Comparison of ENCODE assay signal across 10 cellular contexts in genomic region chr1:2655598-2656409, GRCh38. TPM values are rescaled to one million over a fixed set of nuclear protein-coding genes. Genes with fewer than 3 reads are reported as not detected.
DNase-seq lines count a peak whose midpoint lies in the region; ATAC-seq and TF ChIP-seq lines count a peak whose summit lies in the region.
"Not testable (repeated sequence)": the region's sequence is repeated elsewhere in the genome, so short reads cannot be mapped to it uniquely, and the experiment has no call there.
"Had no signal": no experiment of that assay in that cellular context is flagged by ENCODE, and none has a peak within 500 bp of the region (broad histone marks: within the 10 kb centered on the region; RNA-seq: fewer than 3 reads in every experiment).

No MANE protein-coding gene starts in this region.

- WGBS in adrenal gland, 4 donors = 31 to 45% (median 41%) methylated on average over 16 of the region's 16 CpGs

- H3K4me1 ChIP-seq in adrenal gland (replicated peaks in 1 of 2); left lung; neural progenitor cell: not testable (repeated sequence)

- not testable (repeated sequence) for ATAC-seq in Right ventricle myocardium superior (ENCODE audit: poor library complexity); left lung

- DNase-seq in CD14-positive monocyte (ENCODE audit: low spot score) (peak; percentile 67), WERI-Rb-1 (peak; percentile 8), adrenal gland (peak in 4 of 7 donors; percentile 33 to 70 (median 45)), Right ventricle myocardium superior (peak; percentile 53), left lung (peak; percentile 40 to 73)
- DNase-seq in activated CD8-positive, alpha-beta memory T cell treated with anti-CD3 and anti-CD28 coated beads, Interleukin-2, amount 50 U/mL, for 4 hours = peak; percentile 27
- DNase-seq in neural progenitor cell (ENCODE audit: low spot score) = not testable (repeated sequence)
- DNase-seq in stimulated activated CD8-positive, alpha-beta memory T cell treated with anti-CD3 and anti-CD28 coated beads, Interleukin-4, amount 100 ng/mL, for 48 hours = peak; percentile 27

- H3K27me3 ChIP-seq in WERI-Rb-1 (ENCODE audit: insufficient read depth, low read depth, severe bottlenecking); adrenal gland; neural progenitor cell: not testable (repeated sequence)
- H3K27me3 ChIP-seq in left lung = peaks cover 0 to 22% of the 10 kb centered on the region in 2 donors

- H2AFZ ChIP-seq in neural progenitor cell (replicated peaks) = not testable (repeated sequence)

- not testable (repeated sequence) for H3K4me1 Mint-ChIP-seq in CD14-positive monocyte, neural progenitor cell

- not testable (repeated sequence) for H3F3A ChIP-seq in neural progenitor cell (ENCODE audit: low read depth)

- H3K27ac Mint-ChIP-seq in CD14-positive monocyte = peak overlapping the region in 1 of 7 donors; percentile 0
- H3K27ac Mint-ChIP-seq in neural progenitor cell = not testable (repeated sequence)

- not testable (repeated sequence) for H3K27me3 Mint-ChIP-seq in CD14-positive monocyte (ENCODE audit: low read depth in 3 of 3)
- peaks cover 39% of the 10 kb centered on the region for H3K27me3 Mint-ChIP-seq in neural progenitor cell (ENCODE audit: insufficient read depth, low read depth)

- peaks cover 0 to 25% (median 2%) of the 10 kb centered on the region in 7 donors for H3K9me3 Mint-ChIP-seq in CD14-positive monocyte
- peaks cover 41% of the 10 kb centered on the region for H3K9me3 Mint-ChIP-seq in neural progenitor cell

- TF ChIP-seq POLR2A in adrenal gland (IDR thresholded peaks at IDR 0.05) = not testable (repeated sequence)

- not testable (repeated sequence) for H3K36me3 Mint-ChIP-seq in CD14-positive monocyte
- H3K36me3 Mint-ChIP-seq in neural progenitor cell = peaks cover 19% of the 10 kb centered on the region

- H3K9ac ChIP-seq in neural progenitor cell = not testable (repeated sequence)

- H3K27ac ChIP-seq in WERI-Rb-1, adrenal gland, left lung, neural progenitor cell: not testable (repeated sequence)

- H3K4me3 Mint-ChIP-seq in CD14-positive monocyte = not testable (repeated sequence)
- peak overlapping the region; percentile 27 for H3K4me3 Mint-ChIP-seq in neural progenitor cell

- H3K4me2 ChIP-seq in neural progenitor cell = not testable (repeated sequence)

- H3K79me2 ChIP-seq in neural progenitor cell (ENCODE audit: low read depth) = not testable (repeated sequence)

- not testable (repeated sequence) for TF ChIP-seq CTCF in CD14-positive monocyte (IDR thresholded peaks at IDR 0.05); WERI-Rb-1 (IDR thresholded peaks at IDR 0.05; ENCODE audit: low read depth, low read length); adrenal gland (IDR thresholded peaks at IDR 0.05); left lung (IDR thresholded peaks at IDR 0.05); neural progenitor cell (IDR thresholded peaks at IDR 0.05)

- intact Hi-C loops in CD14-positive monocyte (cut with micrococcal nuclease); adrenal gland (cut with DNase I); Right ventricle myocardium superior (cut with DNase I); left lung (cut with DNase I): not testable (repeated sequence)

- H3K4me3 ChIP-seq in WERI-Rb-1 (ENCODE audit: low read depth, low read length); adrenal gland; left lung; neural progenitor cell: not testable (repeated sequence)

- H3K9me3 ChIP-seq in WERI-Rb-1 (ENCODE audit: severe bottlenecking); adrenal gland (replicated peaks in 1 of 3); left lung; neural progenitor cell (ENCODE audit: low read depth): not testable (repeated sequence)

- not testable (repeated sequence) for H4K20me1 ChIP-seq in neural progenitor cell (ENCODE audit: low read depth)

- H3K36me3 ChIP-seq in WERI-Rb-1; adrenal gland (replicated peaks in 1 of 2); left lung; neural progenitor cell: not testable (repeated sequence)

RNA-seq across cellular contexts. Expression of gene MMEL1, which starts 23.0 kb away (rescaled TPM):
- polyA plus RNA-seq in CD14-positive monocyte (1 to 10 TPM; 1.1 to 4.4 TPM), adrenal gland (1 to 10 TPM; 2.9 to 8.2 (median 7.4) TPM)
- total RNA-seq in adrenal gland (1 to 10 TPM in 7 of 8 donors, under 1 TPM in 1; 0.30 to 4.2 (median 1.6) TPM), Right ventricle myocardium superior (0.48 TPM), left lung (1 to 10 TPM; 3.4 TPM), neural progenitor cell (ENCODE audit: low replicate concordance) (0.19 and 0.31 TPM in 2 replicates)
- total RNA-seq: activated B cell treated with CpG ODN at 0.5 μM for 24 hours, SK-MEL-5 had no signal
